Comparison of ENCODE assay signal across 17 cellular contexts in the genomic region with DNA sequence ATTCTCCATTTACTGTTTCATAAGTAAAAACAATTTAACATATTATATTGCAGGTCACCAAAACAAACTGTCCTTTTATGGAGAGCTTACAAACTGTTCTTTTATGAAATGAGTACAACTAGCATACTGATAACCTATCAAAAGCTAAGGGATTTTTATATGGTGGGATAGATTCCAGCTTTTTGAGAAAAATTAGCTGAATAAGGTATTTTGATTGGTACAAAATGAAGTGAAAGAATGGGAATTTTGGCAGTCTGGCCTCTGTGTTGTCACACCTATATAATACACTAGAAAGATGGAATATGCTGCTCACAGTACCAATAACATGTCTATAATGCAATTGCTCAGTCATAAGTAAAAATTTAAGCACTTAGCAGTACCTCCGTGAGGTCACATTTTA. TPM values are rescaled to one million over a fixed set of nuclear protein-coding genes. Genes with fewer than 3 reads are reported as not detected.
A peak's percentile ranks its signal among the peaks of the same experiment; 100 is the strongest.
DNase-seq lines count a peak whose midpoint lies in the region; ATAC-seq and TF ChIP-seq lines count a peak whose summit lies in the region.
"Had no signal": no experiment of that assay in that cellular context is flagged by ENCODE, and none has a peak within 500 bp of the region (broad histone marks: within the 10 kb centered on the region; RNA-seq: fewer than 3 reads in every experiment).

No MANE protein-coding gene starts in this region.

- H3K4me2 ChIP-seq in BLaER1 (peak overlapping the region; percentile 51; the same call in 1 of the 2 replicates), Loucy (ENCODE audit: low read depth, low read length, poor library complexity, severe bottlenecking) (peak overlapping the region; percentile 75)

- DNase-seq in activated naive CD4-positive, alpha-beta T cell treated with Interleukin-2 at 50 U/mL for 16 hours, result no peak
- DNase-seq in right cardiac atrium (no peak), NCI-H2171 (lab: John Stamatoyannopoulos, UW) (no peak)
- no peak for DNase-seq in stimulated activated naive B cell treated with anti-CD40 and anti-IgM and Interleukin-4, amounts not matched to agents 10 μg/mL and 1 μg/mL and 100 μg/mL, for 72 hours
- DNase-seq: ACHN; BE2C; CD4-positive, alpha-beta memory T cell; DMS153; DMS79; GDM1; GM23248 had no signal

- H3K36me3 Mint-ChIP-seq in activated naive CD4-positive, alpha-beta T cell treated with anti-CD3 and anti-CD28 coated beads, Interleukin-2, amount 50 U/mL, for 24 hours, result peaks cover 10% of the 10 kb centered on the region
- H3K36me3 Mint-ChIP-seq in brain, result peaks cover 51% of the 10 kb centered on the region
- peaks cover 19 to 28% of the 10 kb centered on the region in 2 donors for H3K36me3 Mint-ChIP-seq in stimulated activated naive B cell treated with anti-CD40 and anti-IgM and Interleukin-4, amounts not matched to agents 10 μg/mL and 1 μg/mL and 100 μg/mL, for 72 hours

- 90% methylated on average over 1 of the region's 1 CpG for WGBS in right cardiac atrium

- no peak overlapping the region for H3K4me3 Mint-ChIP-seq in activated naive CD4-positive, alpha-beta T cell treated with anti-CD3 and anti-CD28 coated beads, Interleukin-2, amount 50 U/mL, for 24 hours
- no peak overlapping the region for H3K4me3 Mint-ChIP-seq in brain
- no peak overlapping the region for H3K4me3 Mint-ChIP-seq in stimulated activated naive B cell treated with anti-CD40 and anti-IgM and Interleukin-4, amounts not matched to agents 10 μg/mL and 1 μg/mL and 100 μg/mL, for 72 hours
- H3K4me3 Mint-ChIP-seq: CD14-positive monocyte; CD4-positive, alpha-beta memory T cell had no signal

- H3K36me3 ChIP-seq in BLaER1 (peaks cover 61% of the 10 kb centered on the region), Loucy (ENCODE audit: insufficient read depth, low read length) (peaks cover 50% of the 10 kb centered on the region)
- H3K36me3 ChIP-seq: BE2C had no signal

- no peak overlapping the region for H2AFZ ChIP-seq in Loucy (ENCODE audit: low read length)
- H2AFZ ChIP-seq: GM23248 had no signal

- H3K9ac ChIP-seq in BLaER1 (no peak overlapping the region), Loucy (ENCODE audit: low read depth, low read length, poor library complexity, severe bottlenecking) (peak overlapping the region; percentile 51)
- H3K9ac ChIP-seq: GM23248 had no signal

- no peak for ATAC-seq in right cardiac atrium
- no peak for ATAC-seq in stimulated activated naive B cell treated with anti-CD40 and anti-IgM and Interleukin-4, amounts not matched to agents 10 μg/mL and 1 μg/mL and 100 μg/mL, for 72 hours (replicated peaks)

- peaks cover 17% of the 10 kb centered on the region for H3F3A ChIP-seq in Loucy (ENCODE audit: low read depth)

- H3K27ac ChIP-seq in BLaER1, result no peak overlapping the region
- no peak overlapping the region for H3K27ac ChIP-seq in right cardiac atrium (ENCODE audit: low read length)
- H3K27ac ChIP-seq: GM23248 had no signal

- no peaks in the 10 kb centered on the region for H3K9me3 Mint-ChIP-seq in activated naive CD4-positive, alpha-beta T cell treated with anti-CD3 and anti-CD28 coated beads, Interleukin-2, amount 50 U/mL, for 24 hours
- no peaks in the 10 kb centered on the region for H3K9me3 Mint-ChIP-seq in brain
- H3K9me3 Mint-ChIP-seq in stimulated activated naive B cell treated with anti-CD40 and anti-IgM and Interleukin-4, amounts not matched to agents 10 μg/mL and 1 μg/mL and 100 μg/mL, for 72 hours, result no peaks in the 10 kb centered on the region
- H3K9me3 Mint-ChIP-seq: CD14-positive monocyte; CD4-positive, alpha-beta memory T cell had no signal

- intact Hi-C loops in right cardiac atrium (cut with DNase I), result no loop called here

- H3K9me3 ChIP-seq in BLaER1 (no peaks in the 10 kb centered on the region), Loucy (ENCODE audit: insufficient read depth, low read depth, low read length) (no peaks in the 10 kb centered on the region), right cardiac atrium (ENCODE audit: control insufficient read depth, low read length) (no peaks in the 10 kb centered on the region)
- H3K9me3 ChIP-seq: BE2C, HAP-1 had no signal

- no peak overlapping the region for H3K4me3 ChIP-seq in BLaER1
- H3K4me3 ChIP-seq in Loucy (ENCODE audit: low read length, poor library complexity, severe bottlenecking), result peak overlapping the region; percentile 58
- H3K4me3 ChIP-seq in right cardiac atrium (ENCODE audit: low read length), result no peak overlapping the region
- H3K4me3 ChIP-seq: GM23248, HAP-1 had no signal

- no peaks in the 10 kb centered on the region for H3K27me3 Mint-ChIP-seq in activated naive CD4-positive, alpha-beta T cell treated with anti-CD3 and anti-CD28 coated beads, Interleukin-2, amount 50 U/mL, for 24 hours
- H3K27me3 Mint-ChIP-seq in brain, result no peaks in the 10 kb centered on the region
- no peaks in the 10 kb centered on the region for H3K27me3 Mint-ChIP-seq in stimulated activated naive B cell treated with anti-CD40 and anti-IgM and Interleukin-4, amounts not matched to agents 10 μg/mL and 1 μg/mL and 100 μg/mL, for 72 hours
- H3K27me3 Mint-ChIP-seq: CD4-positive, alpha-beta memory T cell had no signal

- peak overlapping the region; percentile 18 for H3K27ac Mint-ChIP-seq in activated naive CD4-positive, alpha-beta T cell treated with anti-CD3 and anti-CD28 coated beads, Interleukin-2, amount 50 U/mL, for 24 hours
- H3K27ac Mint-ChIP-seq in brain, result peak overlapping the region in 3 of 5 experiments; percentile 80 to 94 (median 90)
- H3K27ac Mint-ChIP-seq in stimulated activated naive B cell treated with anti-CD40 and anti-IgM and Interleukin-4, amounts not matched to agents 10 μg/mL and 1 μg/mL and 100 μg/mL, for 72 hours, result no peak overlapping the region

- peaks cover 44% of the 10 kb centered on the region for H3K4me1 Mint-ChIP-seq in activated naive CD4-positive, alpha-beta T cell treated with anti-CD3 and anti-CD28 coated beads, Interleukin-2, amount 50 U/mL, for 24 hours
- peaks cover 48% of the 10 kb centered on the region for H3K4me1 Mint-ChIP-seq in brain
- H3K4me1 Mint-ChIP-seq in stimulated activated naive B cell treated with anti-CD40 and anti-IgM and Interleukin-4, amounts not matched to agents 10 μg/mL and 1 μg/mL and 100 μg/mL, for 72 hours, result peaks cover 16 to 23% of the 10 kb centered on the region in 2 donors

- TF ChIP-seq CTCF in Loucy (conservative IDR thresholded peaks at IDR 0.05; ENCODE audit: low read length) (no peak), brain (conservative IDR thresholded peaks at IDR 0.05) (no peak)

- H3K79me2 ChIP-seq in Loucy (ENCODE audit: insufficient read depth, low read length), result peaks cover 36% of the 10 kb centered on the region

- H3K27me3 ChIP-seq in BLaER1, result no peaks in the 10 kb centered on the region
- no peaks in the 10 kb centered on the region for H3K27me3 ChIP-seq in Loucy (ENCODE audit: insufficient read depth, low read length, poor library complexity, severe bottlenecking)
- no peaks in the 10 kb centered on the region for H3K27me3 ChIP-seq in right cardiac atrium (ENCODE audit: control insufficient read depth, insufficient read depth)
- H3K27me3 ChIP-seq: BE2C had no signal

- H4K20me1 ChIP-seq in BLaER1, result peaks cover 58% of the 10 kb centered on the region
- H4K20me1 ChIP-seq in Loucy (ENCODE audit: insufficient read depth, low read length, poor library complexity, severe bottlenecking), result peaks cover 13% of the 10 kb centered on the region

- H3K4me1 ChIP-seq in BLaER1 (peaks cover 28% of the 10 kb centered on the region), Loucy (ENCODE audit: insufficient read depth, low read length, poor library complexity, severe bottlenecking) (peaks cover 50% of the 10 kb centered on the region), right cardiac atrium (ENCODE audit: control insufficient read depth, insufficient read depth, low read length) (peaks cover 3% of the 10 kb centered on the region)
- H3K4me1 ChIP-seq: BE2C, HAP-1 had no signal

- no peaks in the 10 kb centered on the region for H3K9me2 ChIP-seq in Loucy (replicated peaks; ENCODE audit: low read depth, low read length)

RNA-seq across cellular contexts. Expression of a gene that starts 11.4 kb away (rescaled TPM):
- polyA plus RNA-seq in brain (ENCODE audit: insufficient read depth, low read depth, low replicate concordance) (2.6 TPM), right cardiac atrium (4.1 TPM)
- total RNA-seq in right cardiac atrium, result 10 to 100 TPM; 11.4 to 13.8 (median 11.8) TPM
